In the genomic region with DNA sequence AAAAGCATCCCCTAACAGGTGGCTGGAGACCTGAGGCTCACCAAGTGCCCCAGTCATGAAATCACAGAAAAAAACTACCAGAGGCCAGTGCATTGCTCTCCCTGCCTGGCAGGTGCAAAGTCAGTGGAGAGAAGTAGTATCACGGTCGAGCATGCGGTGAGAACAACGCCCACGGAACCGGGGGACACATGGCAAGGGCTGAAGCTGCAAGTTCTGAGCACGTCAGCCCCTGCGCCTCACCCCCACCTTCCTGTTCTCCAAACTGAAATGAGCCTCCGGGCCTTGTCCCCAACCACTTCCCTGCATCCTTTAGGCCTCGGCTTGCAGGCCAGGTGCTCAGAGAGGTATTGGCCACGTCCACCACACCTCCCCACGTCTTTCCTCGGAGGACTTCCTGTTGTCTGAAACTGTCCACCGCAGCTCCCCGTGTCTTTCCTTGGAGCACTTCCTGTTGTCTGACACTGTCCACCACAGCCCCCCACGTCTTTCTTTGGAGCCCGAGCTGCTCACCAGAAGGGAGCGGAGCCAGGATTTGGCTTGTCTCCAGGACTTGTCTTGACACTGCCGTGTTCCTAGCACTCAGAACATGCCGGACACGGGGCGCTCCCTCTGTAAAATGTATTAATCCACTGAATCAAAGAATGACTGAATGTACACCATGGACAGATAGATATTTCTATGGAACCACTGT, we compare ENCODE assay signal across 21 cellular contexts.
"Had no signal": no experiment of that assay in that cellular context is flagged by ENCODE, and none has a peak within 500 bp of the region (broad histone marks: within the 10 kb centered on the region; RNA-seq: fewer than 3 reads in every experiment).

No MANE protein-coding gene starts in this region.

- H3K36me3 Mint-ChIP-seq: activated naive CD4-positive, alpha-beta T cell treated with anti-CD3 and anti-CD28 coated beads, Interleukin-2, amount 50 U/mL, for 72 hours; natural killer cell treated with Interleukin-12 subunit alpha and Interleukin-12 subunit beta and Interleukin-15 and Interleukin-18, amount 100 ng/mL, for 72 hours had no signal

- H3K4me1 ChIP-seq: adrenal gland, prostate gland, right atrium auricular region, tibial nerve, uterus had no signal

- H3K27me3 ChIP-seq: adrenal gland, hepatocyte, right atrium auricular region, tibial nerve, uterus had no signal

- ATAC-seq: activated naive CD4-positive, alpha-beta T cell treated with anti-CD3 and anti-CD28 coated beads, Interleukin-2, amount 50 U/mL, for 72 hours; activated T-cell treated with anti-CD3 and anti-CD28 coated beads, Interleukin-2, amount 50 U/mL, for 72 hours; left cardiac atrium; natural killer cell treated with Interleukin-12 subunit alpha and Interleukin-12 subunit beta and Interleukin-15 and Interleukin-18, amount 100 ng/mL, for 72 hours; stimulated activated naive CD8-positive, alpha-beta T cell treated with anti-CD3 and anti-CD28 coated beads, Interleukin-15, Interleukin-2, amounts not matched to agents 100 U/mL and 50 U/mL, for 24 hours had no signal

- H3K27ac ChIP-seq: hepatocyte, prostate gland, right atrium auricular region, tibial nerve, uterus had no signal

- H3K4me1 Mint-ChIP-seq: activated B cell treated with CpG ODN at 0.5 μM for 24 hours had no signal

- H3K4me2 ChIP-seq: hepatocyte had no signal

- H3K36me3 ChIP-seq: adrenal gland, prostate gland, right atrium auricular region, tibial nerve, uterus had no signal

- H3K27ac Mint-ChIP-seq: activated B cell treated with CpG ODN at 0.5 μM for 24 hours; activated naive CD4-positive, alpha-beta T cell treated with anti-CD3 and anti-CD28 coated beads, Interleukin-2, amount 50 U/mL, for 72 hours; activated T-cell treated with anti-CD3 and anti-CD28 coated beads, Interleukin-2, amount 50 U/mL, for 72 hours; natural killer cell treated with Interleukin-12 subunit alpha and Interleukin-12 subunit beta and Interleukin-15 and Interleukin-18, amount 100 ng/mL, for 72 hours; T-helper 2 cell treated with Interferon-gamma antibody and Interleukin-4, amounts not matched to agents 5 μg/mL and 100 μg/mL, for 36 hours had no signal

- H3K9me3 ChIP-seq: adrenal gland, prostate gland, right atrium auricular region, tibial nerve, uterus had no signal

- DNase-seq: activated B cell treated with CpG ODN at 0.5 μM for 24 hours; activated CD4-positive, alpha-beta T cell treated with anti-CD3 and anti-CD28 coated beads for 48 hours; activated CD8-positive, alpha-beta memory T cell treated with anti-CD3 and anti-CD28 coated beads for 24 hours; activated CD8-positive, alpha-beta memory T cell treated with anti-CD3 and anti-CD28 coated beads, Interleukin-2, amount 50 U/mL, for 48 hours; activated gamma-delta T cell; activated T-cell treated with anti-CD3 and anti-CD28 coated beads, Interleukin-2, amount 50 U/mL, for 72 hours; dermis blood vessel endothelial cell; effector memory CD4-positive, alpha-beta T cell; foreskin fibroblast; left cardiac atrium; stimulated activated naive CD8-positive, alpha-beta T cell treated with anti-CD3 and anti-CD28 coated beads, Interleukin-15, Interleukin-2, amounts not matched to agents 100 U/mL and 50 U/mL, for 24 hours; uterus had no signal

- H3K4me3 Mint-ChIP-seq: activated B cell treated with CpG ODN at 0.5 μM for 24 hours; activated T-cell treated with anti-CD3 and anti-CD28 coated beads, Interleukin-2, amount 50 U/mL, for 72 hours; natural killer cell treated with Interleukin-12 subunit alpha and Interleukin-12 subunit beta and Interleukin-15 and Interleukin-18, amount 100 ng/mL, for 72 hours; T-helper 2 cell treated with Interferon-gamma antibody and Interleukin-4, amounts not matched to agents 5 μg/mL and 100 μg/mL, for 36 hours had no signal

- H2AFZ ChIP-seq: hepatocyte had no signal

- H3K4me3 ChIP-seq: adrenal gland, hepatocyte, lung, prostate gland, right atrium auricular region, tibial nerve, uterus had no signal

- H3K9me3 Mint-ChIP-seq: activated B cell treated with CpG ODN at 0.5 μM for 24 hours; activated naive CD4-positive, alpha-beta T cell treated with anti-CD3 and anti-CD28 coated beads, Interleukin-2, amount 50 U/mL, for 72 hours; activated T-cell treated with anti-CD3 and anti-CD28 coated beads, Interleukin-2, amount 50 U/mL, for 72 hours; natural killer cell treated with Interleukin-12 subunit alpha and Interleukin-12 subunit beta and Interleukin-15 and Interleukin-18, amount 100 ng/mL, for 72 hours; T-helper 2 cell treated with Interferon-gamma antibody and Interleukin-4, amounts not matched to agents 5 μg/mL and 100 μg/mL, for 36 hours had no signal
